ENCODE assay signal across 31 cellular contexts in the genomic region with DNA sequence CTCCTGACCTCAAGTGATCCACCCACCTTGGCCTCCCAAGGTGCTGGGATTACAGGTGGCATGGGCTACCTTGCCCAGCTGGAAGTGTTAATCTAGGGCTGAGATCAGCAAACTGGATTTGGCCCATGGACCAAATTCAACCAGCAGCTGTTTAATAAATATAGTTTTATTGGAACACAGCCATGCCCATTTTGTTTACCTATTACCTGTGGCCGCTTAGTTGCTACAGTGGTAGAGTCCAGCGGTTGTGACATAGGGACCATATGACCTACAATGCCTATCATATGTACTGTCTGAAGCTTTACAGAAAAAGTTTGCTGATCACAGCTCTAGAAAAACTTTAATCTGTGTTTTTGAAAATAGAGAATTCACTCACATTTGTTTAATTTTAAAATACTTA.
"Had no signal": no experiment of that assay in that cellular context is flagged by ENCODE, and none has a peak within 500 bp of the region (broad histone marks: within the 10 kb centered on the region; RNA-seq: fewer than 3 reads in every experiment).

No MANE protein-coding gene starts in this region.

- DNase-seq: Kasumi-1, KG1, MM.1S, MV-4-11, NCI-H1048, NCI-H1092 treated with DMSO at 0.1 percent for 48 hours, NCI-H1105 treated with DMSO at 0.1 percent for 48 hours, NCI-H1417, NCI-H1436, NCI-H146, NCI-H1694, NCI-H187, NCI-H1930, NCI-H2029 treated with DMSO at 0.1 percent for 48 hours, NCI-H2081 treated with DMSO at 0.1 percent for 48 hours, NCI-H2107, NCI-H2171, NCI-H345, NCI-H446, NCI-H510A treated with DMSO at 0.1 percent for 48 hours, NCI-H524 treated with DMSO at 0.1 percent for 48 hours, NCI-H526 treated with DMSO at 0.1 percent for 48 hours, NCI-H774, Peyer's patch, Right ventricle myocardium superior, RPMI8226, SHP77 treated with DMSO at 0.1 percent for 48 hours, SK-N-SH, SW 1271, T-helper 1 cell had no signal

- H3K4me3 ChIP-seq: Peyer's patch, SJSA1 had no signal
